Comparison of ENCODE assay signal across 15 cellular contexts in the genomic region with DNA sequence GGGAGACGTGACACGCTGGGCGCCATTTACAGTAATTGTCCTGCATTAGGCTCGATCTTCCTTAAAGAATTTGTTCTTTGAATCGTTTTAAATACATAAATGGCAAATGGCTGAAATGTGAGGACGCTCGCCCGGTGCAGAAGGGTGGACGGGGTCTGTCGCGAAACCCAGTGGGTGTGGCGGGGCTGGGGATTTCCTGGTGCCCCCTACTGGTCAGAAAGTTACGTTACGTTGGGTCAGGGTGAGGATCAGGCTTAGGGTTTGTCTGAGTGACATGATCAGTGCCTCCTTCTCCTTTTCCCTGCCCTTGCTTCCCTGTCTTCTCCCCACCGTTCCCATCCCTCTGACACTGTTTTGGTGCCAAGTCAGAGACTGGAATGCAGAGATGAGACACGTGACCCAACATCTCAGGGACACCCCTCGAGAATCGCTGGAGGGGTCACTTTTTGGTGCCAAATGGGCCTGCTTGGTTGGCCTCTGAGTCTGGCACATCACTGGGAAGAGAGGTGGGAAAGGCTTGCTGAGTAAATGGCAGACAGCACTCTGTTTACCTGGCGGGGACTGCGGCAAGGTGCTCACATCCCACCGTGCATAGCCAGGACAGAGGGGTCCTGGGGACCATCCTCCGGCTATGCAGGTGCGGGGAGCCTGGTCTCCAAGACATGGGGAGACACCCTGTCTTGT.
DNase-seq lines count a peak whose midpoint lies in the region; ATAC-seq and TF ChIP-seq lines count a peak whose summit lies in the region.
"Had no signal": no experiment of that assay in that cellular context is flagged by ENCODE, and none has a peak within 500 bp of the region (broad histone marks: within the 10 kb centered on the region; RNA-seq: fewer than 3 reads in every experiment).

No MANE protein-coding gene starts in this region.

- no peak overlapping the region for H3K27ac Mint-ChIP-seq in mesothelial cell of epicardium
- H3K27ac Mint-ChIP-seq: natural killer cell had no signal

- no peak overlapping the region for H3K4me3 Mint-ChIP-seq in mesothelial cell of epicardium
- H3K4me3 Mint-ChIP-seq: central memory CD8-positive, alpha-beta T cell; natural killer cell had no signal

- H3K27me3 Mint-ChIP-seq in mesothelial cell of epicardium (ENCODE audit: low read depth), result peaks cover 5% of the 10 kb centered on the region

- DNase-seq in A673 (ENCODE audit: low spot score), result peak; percentile 24
- DNase-seq in NCI-H748 treated with DMSO at 0.1 percent for 48 hours (lab: John Stamatoyannopoulos, UW), result peak; percentile 88
- no peak for DNase-seq in mesothelial cell of epicardium (ENCODE audit: low spot score in 2 of 2, unreplicated experiment in 2 of 2)
- DNase-seq in midbrain (lab: John Stamatoyannopoulos, UW), result no peak
- DNase-seq: activated CD4-positive, alpha-beta T cell treated with anti-CD3 and anti-CD28 coated beads for 1 hour; BE2C; lower lobe of right lung; natural killer cell; NCI-H2029; NCI-H524 treated with DMSO at 0.1 percent for 48 hours; retina had no signal

- H3K36me3 Mint-ChIP-seq in mesothelial cell of epicardium, result peaks cover under 1% of the 10 kb centered on the region
- H3K36me3 Mint-ChIP-seq: natural killer cell had no signal

- peaks cover 20% of the 10 kb centered on the region for H3K4me1 Mint-ChIP-seq in mesothelial cell of epicardium
- H3K4me1 Mint-ChIP-seq: central memory CD8-positive, alpha-beta T cell had no signal

- no TSS peak for BruUV-seq in A673 (replicated peaks; lab: Mats Ljungman, UMichigan)

- H3K36me3 ChIP-seq in A673 (ENCODE audit: insufficient read depth, low read length, poor library complexity, severe bottlenecking) (peaks cover 5% of the 10 kb centered on the region), DOHH2 (ENCODE audit: control insufficient read depth, low read length) (no peaks in the 10 kb centered on the region)
- H3K36me3 ChIP-seq: BE2C, lower lobe of right lung had no signal

- CTCF ChIA-PET in A673 (lab: Charles Lee), result no interaction called here

- H3K27ac ChIP-seq in A673 (ENCODE audit: low read depth, low read length, poor library complexity, severe bottlenecking) (no peak overlapping the region), DOHH2 (ENCODE audit: low read depth, low read length) (no peak overlapping the region)
- H3K27ac ChIP-seq: lower lobe of right lung had no signal

- no peaks in the 10 kb centered on the region for H3F3A ChIP-seq in DOHH2 (ENCODE audit: control insufficient read depth, insufficient read depth)

- H3K27me3 ChIP-seq in A673 (replicated peaks; ENCODE audit: insufficient read depth, low read depth, low read length, poor library complexity), result no peaks in the 10 kb centered on the region
- H3K27me3 ChIP-seq in DOHH2 (ENCODE audit: control insufficient read depth, low read length), result no peaks in the 10 kb centered on the region
- H3K27me3 ChIP-seq: BE2C had no signal

- H4K20me1 ChIP-seq in DOHH2 (ENCODE audit: control insufficient read depth, insufficient read depth, low read depth, low read length), result no peaks in the 10 kb centered on the region

- POLR2A ChIA-PET in A673 (lab: Charles Lee; ENCODE audit: low non-redundant PET), result no interaction called here

- H3K4me3 ChIP-seq in A673 (ENCODE audit: low read depth, low read length, poor library complexity, severe bottlenecking) (no peak overlapping the region), DOHH2 (ENCODE audit: low read length) (no peak overlapping the region)
- H3K4me3 ChIP-seq: lower lobe of right lung had no signal

- no peaks in the 10 kb centered on the region for H3K9me2 ChIP-seq in DOHH2 (replicated peaks; ENCODE audit: control insufficient read depth, low read length)

- TF ChIP-seq CTCF in A673 (conservative IDR thresholded peaks at IDR 0.05; ENCODE audit: low read depth, low read length) (peak; percentile 55), DOHH2 (IDR thresholded peaks at IDR 0.05; ENCODE audit: low read depth, low read length, poor library complexity, severe bottlenecking) (peak; percentile 59), mesothelial cell of epicardium (IDR thresholded peaks at IDR 0.05; ENCODE audit: unreplicated experiment) (peak; percentile 28)

- H3K4me1 ChIP-seq in A673 (ENCODE audit: insufficient read depth, low read length, poor library complexity, severe bottlenecking), result no peaks in the 10 kb centered on the region
- H3K4me1 ChIP-seq in DOHH2 (ENCODE audit: control insufficient read depth, low read length), result no peaks in the 10 kb centered on the region
- H3K4me1 ChIP-seq: BE2C, lower lobe of right lung had no signal

- intact Hi-C loops in A673 (cut with micrococcal nuclease; ENCODE audit: unreplicated experiment), result no loop called here

- peaks cover 8% of the 10 kb centered on the region for H3K9me3 Mint-ChIP-seq in mesothelial cell of epicardium
- H3K9me3 Mint-ChIP-seq: natural killer cell had no signal

- no peak overlapping the region for H3K4me2 ChIP-seq in DOHH2 (ENCODE audit: low read length)

- ATAC-seq in HG03159 (IDR thresholded peaks at IDR 0.05; ENCODE audit: unreplicated experiment) (no peak), GM19397 (IDR thresholded peaks at IDR 0.05; ENCODE audit: unreplicated experiment) (no peak)
- ATAC-seq: lower lobe of right lung, natural killer cell had no signal

- no peaks in the 10 kb centered on the region for H3K79me2 ChIP-seq in DOHH2 (ENCODE audit: control insufficient read depth, low read length)

- no peaks in the 10 kb centered on the region for H3K9me3 ChIP-seq in A673 (ENCODE audit: low read depth, low read length, poor library complexity, severe bottlenecking)
- H3K9me3 ChIP-seq in DOHH2 (ENCODE audit: control insufficient read depth, insufficient read depth, low read length), result no peaks in the 10 kb centered on the region
- H3K9me3 ChIP-seq: BE2C, lower lobe of right lung had no signal

Comparison
In these comparisons a context has a peak if more than half of its experiments do, and no peak if none do; other contexts are left out.
1. DNase-seq: peak in A673 (single experiment) and NCI-H748 treated with DMSO at 0.1 percent for 48 hours (single experiment); none in mesothelial cell of epicardium (0 of 2) and midbrain (single experiment).
2. Peak in every context shown above with its lines, with median percentiles within 50 percentile points of each other: CTCF ChIP-seq.